Comparison of ENCODE assay signal across 24 cellular contexts in the genomic region with DNA sequence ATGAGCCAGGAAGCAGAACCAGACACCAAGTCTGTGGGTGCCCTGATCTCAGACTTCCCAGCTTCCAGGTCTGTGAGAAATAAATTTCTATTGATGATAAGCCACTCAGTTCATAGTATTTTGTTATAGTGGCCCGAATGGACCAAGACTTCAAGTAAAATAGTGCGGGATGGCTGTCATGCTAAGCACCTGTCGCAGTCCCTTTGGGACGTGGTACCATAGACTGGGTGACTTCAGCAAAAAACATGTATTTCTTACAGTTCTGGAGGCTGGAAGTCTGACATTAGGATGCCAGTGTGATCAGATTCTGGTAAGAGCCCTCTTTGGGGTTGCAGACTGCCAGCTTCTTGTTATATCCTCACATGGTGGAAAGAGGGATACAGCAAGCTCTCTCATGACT.
"Had no signal": no experiment of that assay in that cellular context is flagged by ENCODE, and none has a peak within 500 bp of the region (broad histone marks: within the 10 kb centered on the region; RNA-seq: fewer than 3 reads in every experiment).

No MANE protein-coding gene starts in this region.

- H3K27ac ChIP-seq: Peyer's patch had no signal

- H3K9me3 ChIP-seq: Peyer's patch, SJSA1 had no signal

- H3K4me3 ChIP-seq: Peyer's patch, SJSA1 had no signal

- H3K4me3 Mint-ChIP-seq: activated B cell treated with CpG ODN at 0.5 μM for 24 hours; activated CD4-positive, alpha-beta T cell treated with anti-CD3 and anti-CD28 coated beads, Interleukin-2, amount 10 ng/mL, durations not matched to agents 24 days and 14 days; activated naive CD8-positive, alpha-beta T cell treated with anti-CD3 and anti-CD28 coated beads, Interleukin-2, amount 50 U/mL, for 24 hours had no signal

- H3K27me3 ChIP-seq: Peyer's patch, SJSA1 had no signal

- H3K27ac Mint-ChIP-seq: activated B cell treated with CpG ODN at 0.5 μM for 24 hours; activated CD4-positive, alpha-beta T cell treated with anti-CD3 and anti-CD28 coated beads, Interleukin-2, amount 10 ng/mL, durations not matched to agents 24 days and 14 days; activated naive CD4-positive, alpha-beta T cell treated with anti-CD3 and anti-CD28 coated beads, Interleukin-2, amount 50 U/mL, for 72 hours; activated naive CD8-positive, alpha-beta T cell treated with anti-CD3 and anti-CD28 coated beads, Interleukin-2, amount 50 U/mL, for 24 hours; IgD-negative memory B cell had no signal

- H3K9me3 Mint-ChIP-seq: activated B cell treated with CpG ODN at 0.5 μM for 24 hours; activated CD4-positive, alpha-beta T cell treated with anti-CD3 and anti-CD28 coated beads, Interleukin-2, amount 10 ng/mL, durations not matched to agents 24 days and 14 days; activated naive CD4-positive, alpha-beta T cell treated with anti-CD3 and anti-CD28 coated beads, Interleukin-2, amount 50 U/mL, for 72 hours; activated naive CD8-positive, alpha-beta T cell treated with anti-CD3 and anti-CD28 coated beads, Interleukin-2, amount 50 U/mL, for 24 hours; activated T-cell treated with anti-CD3 and anti-CD28 coated beads, Interleukin-2, amount 50 U/mL, for 4 hours; brain had no signal

- H3K36me3 ChIP-seq: Peyer's patch had no signal

- H3K36me3 Mint-ChIP-seq: activated naive CD4-positive, alpha-beta T cell treated with anti-CD3 and anti-CD28 coated beads, Interleukin-2, amount 50 U/mL, for 72 hours; brain; IgD-negative memory B cell had no signal

- DNase-seq: activated B cell treated with CpG ODN at 0.5 μM for 24 hours; activated CD4-positive, alpha-beta T cell treated with anti-CD3 and anti-CD28 coated beads for 1 hour; activated CD4-positive, alpha-beta T cell treated with anti-CD3 and anti-CD28 coated beads, Interleukin-2, amount 10 ng/mL, durations not matched to agents 24 days and 14 days; activated CD4-positive, alpha-beta T cell treated with anti-CD3 and anti-CD28 coated beads, Interleukin-2, amount 50 U/mL, for 48 hours; activated CD8-positive, alpha-beta memory T cell treated with anti-CD3 and anti-CD28 coated beads for 24 hours; activated effector memory CD4-positive, alpha-beta T cell treated with anti-CD3 and anti-CD28 coated beads, Interleukin-2, amount 50 U/mL, for 16 hours; activated naive CD4-positive, alpha-beta T cell treated with Interleukin-2 at 50 U/mL for 16 hours; activated naive CD8-positive, alpha-beta T cell treated with anti-CD3 and anti-CD28 coated beads, Interleukin-2, amount 50 U/mL, for 24 hours; activated T-cell treated with anti-CD3 and anti-CD28 coated beads, Interleukin-2, amount 50 U/mL, for 4 hours; amniotic stem cell; KG1; NCI-H1048; NCI-H146; NCI-H187 treated with DMSO at 0.1 percent for 48 hours; NCI-H510A treated with DMSO at 0.1 percent for 48 hours; NCI-H69; NK-92 treated with Interleukin-12 subunit alpha and Interleukin-12 subunit beta, amount 100 ng/mL, for 24 hours; Peyer's patch; SHP77; SW 1271 had no signal
